ENCODE assay signal across 8 cellular contexts in the genomic region with DNA sequence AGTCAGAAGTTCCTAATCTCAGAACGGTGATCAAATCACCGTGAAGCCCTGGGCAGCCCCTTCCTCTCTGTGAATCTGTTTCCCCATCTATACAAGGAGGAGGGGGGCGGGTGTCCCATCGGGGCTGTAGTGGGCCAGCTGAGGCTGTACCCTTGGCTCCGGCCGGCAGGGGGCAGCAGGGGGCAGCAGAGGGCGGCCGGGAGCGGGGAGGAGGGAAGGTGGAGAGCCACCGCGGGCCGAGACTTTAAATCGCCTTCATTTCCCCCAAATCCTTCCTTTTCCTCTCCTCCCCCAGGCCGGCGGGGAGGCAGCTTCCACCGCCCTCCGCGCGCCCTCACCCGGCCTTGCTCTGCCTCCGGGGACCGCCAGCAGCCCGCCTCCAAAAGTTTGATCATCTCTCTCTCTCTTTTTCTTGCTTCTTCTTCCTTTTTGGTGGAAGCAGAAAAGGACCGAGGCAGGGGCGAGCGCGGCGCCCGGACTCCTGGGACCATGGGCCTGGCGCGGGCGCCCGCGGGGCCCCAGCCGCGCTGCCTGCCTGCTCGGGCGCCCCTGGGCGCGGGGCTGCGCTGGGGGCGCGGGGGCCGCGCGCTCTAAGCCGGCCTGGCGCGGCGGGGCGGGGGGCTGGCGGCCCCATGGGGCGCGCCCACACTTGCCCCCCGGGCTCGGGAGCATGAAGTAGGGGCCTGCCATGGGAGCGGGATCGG. TPM values are rescaled to one million over a fixed set of nuclear protein-coding genes. Genes with fewer than 3 reads are reported as not detected.
DNase-seq lines count a peak whose midpoint lies in the region; ATAC-seq and TF ChIP-seq lines count a peak whose summit lies in the region.

A gene (plus strand): TSS at position 275 of the 704 bp plus-strand sequence. CDS start 414 bp downstream, at position 689.

- H3K36me3 ChIP-seq in left ventricle myocardium inferior (no peaks in the 10 kb centered on the region), upper lobe of left lung (no peaks in the 10 kb centered on the region)

- no peak for TF ChIP-seq POLR2A in upper lobe of left lung (IDR thresholded peaks at IDR 0.05)

- no peaks in the 10 kb centered on the region for H3K9me3 Mint-ChIP-seq in progenitor cell of endocrine pancreas (ENCODE audit: low read depth)

- TF ChIP-seq CTCF in left ventricle myocardium inferior (IDR thresholded peaks at IDR 0.05; ENCODE audit: borderline replicate concordance) (peak; percentile 94), progenitor cell of endocrine pancreas (IDR thresholded peaks at IDR 0.05; ENCODE audit: unreplicated experiment) (peak; percentile 96), upper lobe of left lung (IDR thresholded peaks at IDR 0.05) (peak; percentile 77 to 91 (median 85))

- H3K4me1 ChIP-seq in left ventricle myocardium inferior (peaks cover 45% of the 10 kb centered on the region), upper lobe of left lung (peaks cover 23 to 39% (median 24%) of the 10 kb centered on the region in 4 donors)

- H3K27me3 Mint-ChIP-seq in progenitor cell of endocrine pancreas, result peaks cover 11% of the 10 kb centered on the region

- H3K36me3 Mint-ChIP-seq in progenitor cell of endocrine pancreas (ENCODE audit: insufficient read depth), result peaks cover 3% of the 10 kb centered on the region

- intact Hi-C loops in left ventricle myocardium inferior (cut with micrococcal nuclease), result loop anchor here (10.0 kb wide), 2 partner anchors 69 to 119 kb away; no protein-coding TSS in a partner anchor

- WGBS in upper lobe of left lung, 2 donors, result 0 to 1% methylated on average over 21 to 45 of the region's 58 CpGs

- peaks cover 32% of the 10 kb centered on the region for H3K4me1 Mint-ChIP-seq in progenitor cell of endocrine pancreas (ENCODE audit: low read depth)

- peak within 1 kb of the TSS; percentile 95 for H3K4me3 Mint-ChIP-seq in progenitor cell of endocrine pancreas (ENCODE audit: low read depth)

- no peak for TF ChIP-seq EP300 in upper lobe of left lung (IDR thresholded peaks at IDR 0.05)

- DNase-seq in DMS 273 (lab: John Stamatoyannopoulos, UW; ENCODE audit: unreplicated experiment), result peak; percentile 88
- DNase-seq in M059J (ENCODE audit: low read depth), result peak; percentile 81
- DNase-seq in T-helper 1 cell, result peak; percentile 46 to 67 (median 60)
- peak; percentile 69 for DNase-seq in amniotic stem cell (lab: John Stamatoyannopoulos, UW)
- peak; percentile 85 for DNase-seq in left ventricle myocardium inferior
- peak; percentile 94 for DNase-seq in progenitor cell of endocrine pancreas (ENCODE audit: low spot score, unreplicated experiment)
- DNase-seq in upper lobe of left lung, result peak; percentile 82 to 97

- H3K27me3 ChIP-seq in left ventricle myocardium inferior (ENCODE audit: low read depth) (peaks cover 26% of the 10 kb centered on the region), upper lobe of left lung (peaks cover 0 to 29% (median 15%) of the 10 kb centered on the region in 4 donors)

- ATAC-seq in GM21737 (IDR thresholded peaks at IDR 0.05; ENCODE audit: unreplicated experiment) (peak; percentile 82), upper lobe of left lung (ENCODE audit: low FRiP score in 2 of 2) (peak; percentile 90 to 93)

- no peaks in the 10 kb centered on the region for H3K9me3 ChIP-seq in left ventricle myocardium inferior (replicated peaks)
- no peaks in the 10 kb centered on the region for H3K9me3 ChIP-seq in upper lobe of left lung

- peak within 1 kb of the TSS; percentile 91 for H3K27ac Mint-ChIP-seq in progenitor cell of endocrine pancreas

- H3K27ac ChIP-seq in left ventricle myocardium inferior (replicated peaks) (peak within 1 kb of the TSS; percentile 78), upper lobe of left lung (peak within 1 kb of the TSS; percentile 49 to 83 (median 64))

- H3K4me3 ChIP-seq in left ventricle myocardium inferior (peak within 1 kb of the TSS; percentile 80), upper lobe of left lung (peak within 1 kb of the TSS; percentile 47 to 61 (median 55))

RNA-seq across cellular contexts. Expression of the gene that starts here (rescaled TPM):
- total RNA-seq in M059J (2014; rRNA removed; shearing (Covaris generic)), result 0.44 and 2.0 TPM in 2 replicates
- total RNA-seq in left ventricle myocardium inferior (6.4 TPM), progenitor cell of endocrine pancreas (162 and 178 TPM in 2 replicates), upper lobe of left lung (10 to 100 TPM in 3 of 6 donors, 1 to 10 TPM in 3; 4.0 to 55.5 (median 9.2) TPM)

Comparison
In these comparisons a context has a peak if more than half of its experiments do, and no peak if none do; other contexts are left out.
1. Peak in every context shown above with its lines: DNase-seq, ATAC-seq, H3K4me3 ChIP-seq and H3K27ac ChIP-seq.